In the genomic region with DNA sequence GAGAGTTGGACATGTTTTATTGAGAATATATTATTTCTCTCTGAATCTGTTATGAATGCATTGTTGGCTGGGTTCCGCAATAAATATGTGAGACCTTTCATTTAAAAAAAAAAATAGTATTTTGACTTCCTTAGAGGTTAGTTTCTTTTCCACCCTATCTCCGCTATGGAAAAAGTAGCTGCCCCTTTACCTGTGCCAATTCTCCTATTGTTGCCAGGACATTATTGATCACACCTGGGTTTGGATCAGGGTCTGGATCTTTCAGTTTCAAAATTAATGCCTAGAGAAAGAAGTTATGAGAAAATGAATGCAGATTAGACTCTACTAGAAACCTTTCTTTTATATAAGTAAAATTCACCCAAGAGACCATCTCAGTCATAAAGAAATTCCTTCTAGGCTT, we compare ENCODE assay signal across 29 cellular contexts. TPM values are rescaled to one million over a fixed set of nuclear protein-coding genes. Genes with fewer than 3 reads are reported as not detected.
"Had no signal": no experiment of that assay in that cellular context is flagged by ENCODE, and none has a peak within 500 bp of the region (broad histone marks: within the 10 kb centered on the region; RNA-seq: fewer than 3 reads in every experiment).

No MANE protein-coding gene starts in this region.

- DNase-seq: stimulated activated CD4-positive, alpha-beta T cell treated with anti-CD3 and anti-CD28 coated beads, Interleukin-2, amount 100 ng/mL, for 48 hours; stimulated activated CD4-positive, alpha-beta T cell treated with anti-CD3 and anti-CD28 coated beads, Interleukin-4, amount 100 ng/mL, for 1 hour; stimulated activated CD4-positive, alpha-beta T cell treated with anti-CD3 and anti-CD28 coated beads, Interleukin-4, amount 100 ng/mL, for 24 hours; stimulated activated CD4-positive, alpha-beta T cell treated with anti-CD3 and anti-CD28 coated beads, Interleukin-4, amount 100 ng/mL, for 4 hours; stimulated activated CD8-positive, alpha-beta memory T cell treated with anti-CD3 and anti-CD28 coated beads, Interleukin-4, amount 100 ng/mL, for 48 hours; stimulated activated naive B cell treated with anti-CD40 and anti-IgM and Interleukin-4, amounts not matched to agents 10 μg/mL and 1 μg/mL and 100 μg/mL, for 72 hours; stimulated activated naive CD4-positive, alpha-beta T cell; stimulated activated naive CD4-positive, alpha-beta T cell treated with Interleukin-2 at 50 U/mL for 16 hours; stimulated activated naive CD8-positive, alpha-beta T cell treated with anti-CD3 and anti-CD28 coated beads, Interleukin-15, amount 100 ng/mL, for 72 hours; stimulated activated naive CD8-positive, alpha-beta T cell treated with anti-CD3 and anti-CD28 coated beads, Interleukin-15, Interleukin-2, amounts not matched to agents 100 U/mL and 50 U/mL, for 24 hours; stomach; substantia nigra; testis; thyroid gland; tibial artery; transverse colon; trophoblast cell; upper lobe of left lung; upper lobe of right lung; uterus had no signal

- H3K9me3 ChIP-seq: stomach, suprapubic skin, testis, thoracic aorta, thyroid gland, tibial artery, tibial nerve, transverse colon, upper lobe of left lung, upper lobe of right lung, uterus, vagina had no signal

- ATAC-seq: stimulated activated effector memory CD8-positive, alpha-beta T cell treated with anti-CD3 and anti-CD28 coated beads, Interleukin-12 subunit alpha, Interleukin-12 subunit beta, amount 100 ng/mL, for 72 hours; stimulated activated memory B cell treated with anti-CD40 and anti-IgM and Interleukin-4, amounts not matched to agents 10 μg/mL and 1 μg/mL and 100 μg/mL, for 72 hours; stimulated activated naive B cell treated with anti-CD40 and anti-IgM and Interleukin-4, amounts not matched to agents 10 μg/mL and 1 μg/mL and 100 μg/mL, for 72 hours; stimulated activated naive CD8-positive, alpha-beta T cell treated with anti-CD3 and anti-CD28 coated beads, Interleukin-15, amount 100 ng/mL, for 72 hours; stimulated activated naive CD8-positive, alpha-beta T cell treated with anti-CD3 and anti-CD28 coated beads, Interleukin-15, Interleukin-2, amounts not matched to agents 100 U/mL and 50 U/mL, for 24 hours; upper lobe of right lung had no signal

- H3K27me3 Mint-ChIP-seq: stimulated activated memory B cell treated with anti-CD40 and anti-IgM and Interleukin-4, amounts not matched to agents 10 μg/mL and 1 μg/mL and 100 μg/mL, for 72 hours; stimulated activated naive B cell treated with anti-CD40 and anti-IgM and Interleukin-4, amounts not matched to agents 10 μg/mL and 1 μg/mL and 100 μg/mL, for 72 hours; stimulated activated naive CD8-positive, alpha-beta T cell treated with anti-CD3 and anti-CD28 coated beads, Interleukin-15, amount 100 ng/mL, for 72 hours; stimulated activated naive CD8-positive, alpha-beta T cell treated with anti-CD3 and anti-CD28 coated beads, Interleukin-15, Interleukin-2, amounts not matched to agents 100 ng/mL and 50 ng/mL, for 24 hours; type B pancreatic cell had no signal

- H3K27me3 ChIP-seq: stomach, suprapubic skin, testis, thyroid gland, tibial artery, tibial nerve, transverse colon, upper lobe of left lung, upper lobe of right lung, uterus, vagina had no signal

- H3K36me3 ChIP-seq: uterus had no signal

- H3K27ac ChIP-seq: stomach, suprapubic skin, testis, thoracic aorta, thyroid gland, tibial artery, tibial nerve, transverse colon, upper lobe of left lung, upper lobe of right lung, uterus, vagina had no signal

- H3K27ac Mint-ChIP-seq: stimulated activated memory B cell treated with anti-CD40 and anti-IgM and Interleukin-4, amounts not matched to agents 10 μg/mL and 1 μg/mL and 100 μg/mL, for 72 hours; stimulated activated naive B cell treated with anti-CD40 and anti-IgM and Interleukin-4, amounts not matched to agents 10 μg/mL and 1 μg/mL and 100 μg/mL, for 72 hours; stimulated activated naive CD8-positive, alpha-beta T cell treated with anti-CD3 and anti-CD28 coated beads, Interleukin-15, Interleukin-2, amounts not matched to agents 100 ng/mL and 50 ng/mL, for 24 hours; type B pancreatic cell had no signal

- H3K4me3 ChIP-seq: stomach, suprapubic skin, testis, thoracic aorta, thyroid gland, tibial artery, tibial nerve, transverse colon, upper lobe of left lung, upper lobe of right lung, uterus, vagina had no signal

- H3K4me1 ChIP-seq: suprapubic skin, testis, thyroid gland, tibial artery, tibial nerve, transverse colon, uterus, vagina had no signal

- H3K4me3 Mint-ChIP-seq: stimulated activated effector memory CD8-positive, alpha-beta T cell treated with anti-CD3 and anti-CD28 coated beads, Interleukin-12 subunit alpha, Interleukin-12 subunit beta, amount 100 ng/mL, for 72 hours; stimulated activated memory B cell treated with anti-CD40 and anti-IgM and Interleukin-4, amounts not matched to agents 10 μg/mL and 1 μg/mL and 100 μg/mL, for 72 hours; stimulated activated naive B cell treated with anti-CD40 and anti-IgM and Interleukin-4, amounts not matched to agents 10 μg/mL and 1 μg/mL and 100 μg/mL, for 72 hours; stimulated activated naive CD8-positive, alpha-beta T cell treated with anti-CD3 and anti-CD28 coated beads, Interleukin-15, amount 100 ng/mL, for 72 hours; stimulated activated naive CD8-positive, alpha-beta T cell treated with anti-CD3 and anti-CD28 coated beads, Interleukin-15, Interleukin-2, amounts not matched to agents 100 ng/mL and 50 ng/mL, for 24 hours; type B pancreatic cell had no signal

- FAIRE-seq: urothelium cell line had no signal

- H3K9me3 Mint-ChIP-seq: stimulated activated effector memory CD8-positive, alpha-beta T cell treated with anti-CD3 and anti-CD28 coated beads, Interleukin-12 subunit alpha, Interleukin-12 subunit beta, amount 100 ng/mL, for 72 hours; stimulated activated memory B cell treated with anti-CD40 and anti-IgM and Interleukin-4, amounts not matched to agents 10 μg/mL and 1 μg/mL and 100 μg/mL, for 72 hours; stimulated activated naive B cell treated with anti-CD40 and anti-IgM and Interleukin-4, amounts not matched to agents 10 μg/mL and 1 μg/mL and 100 μg/mL, for 72 hours; stimulated activated naive CD8-positive, alpha-beta T cell treated with anti-CD3 and anti-CD28 coated beads, Interleukin-15, amount 100 ng/mL, for 72 hours; stimulated activated naive CD8-positive, alpha-beta T cell treated with anti-CD3 and anti-CD28 coated beads, Interleukin-15, Interleukin-2, amounts not matched to agents 100 ng/mL and 50 ng/mL, for 24 hours; type B pancreatic cell had no signal

RNA-seq across cellular contexts. Expression of gene ANGPTL7, which starts 44.1 kb away (rescaled TPM):
- total RNA-seq: testis had no signal
